In the genomic region with DNA sequence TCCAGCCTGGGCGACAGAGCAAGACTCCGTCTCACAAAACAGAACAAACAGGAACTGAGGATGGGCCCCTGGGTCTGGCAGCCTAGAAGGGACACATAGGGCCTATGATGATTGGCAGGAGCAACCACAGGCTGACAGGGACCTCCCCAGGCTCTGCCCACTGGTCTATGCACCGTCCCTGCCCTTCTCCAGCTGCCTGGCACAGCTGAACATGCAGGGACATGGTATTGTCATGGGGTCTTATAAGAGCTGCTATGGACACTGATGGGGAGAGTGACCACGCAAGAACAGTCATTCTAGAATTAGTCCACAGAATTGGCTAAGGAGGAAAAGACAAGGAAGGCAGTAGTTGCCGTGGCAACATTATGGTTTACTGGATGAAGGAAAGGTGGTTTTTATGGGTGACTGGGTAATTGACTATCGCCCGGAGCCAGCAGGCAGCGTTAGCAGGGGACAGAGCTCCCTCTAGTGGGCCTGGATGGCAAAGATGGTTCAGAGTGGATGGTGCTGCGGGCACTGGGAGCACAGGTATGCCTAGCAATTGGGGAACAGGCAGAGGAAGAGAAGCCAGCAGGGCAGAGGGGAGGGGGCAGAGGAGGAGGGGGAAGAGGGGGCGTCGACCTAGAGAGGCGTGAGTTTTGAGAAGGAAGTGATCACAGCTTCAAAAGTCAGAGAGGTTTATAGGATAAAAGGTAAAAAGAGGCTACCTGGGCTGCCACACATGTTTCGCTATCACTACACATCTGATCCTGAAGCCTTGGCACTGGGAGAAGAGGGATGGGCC, we compare ENCODE assay signal across 8 cellular contexts. TPM values are rescaled to one million over a fixed set of nuclear protein-coding genes. Genes with fewer than 3 reads are reported as not detected.
DNase-seq lines count a peak whose midpoint lies in the region; ATAC-seq and TF ChIP-seq lines count a peak whose summit lies in the region.

No MANE protein-coding gene starts in this region.

- H4K20me1 ChIP-seq in neural cell (ENCODE audit: insufficient read depth): no peaks in the 10 kb centered on the region

- peaks cover 8% of the 10 kb centered on the region for H3K4me1 Mint-ChIP-seq in CD8-positive, alpha-beta T cell (ENCODE audit: low read depth)

- peak; percentile 75 to 86 (median 80) for DNase-seq in CD8-positive, alpha-beta T cell
- peak; percentile 78 to 93 for DNase-seq in Kasumi-1 (lab: John Stamatoyannopoulos, UW)
- peak; percentile 29 for DNase-seq in OCI-M2 (lab: John Stamatoyannopoulos, UW; ENCODE audit: unreplicated experiment)
- peak; percentile 92 for DNase-seq in activated CD8-positive, alpha-beta memory T cell treated with anti-CD3 and anti-CD28 coated beads, Interleukin-2, amount 50 U/mL, for 48 hours
- DNase-seq in esophagus squamous epithelium (lab: John Stamatoyannopoulos, UW): no peak
- DNase-seq in stomach: peak; percentile 88

- TF ChIP-seq EP300 in neural cell (conservative IDR thresholded peaks at IDR 0.05; ENCODE audit: poor library complexity, severe bottlenecking) (peak; percentile 56), stomach (IDR thresholded peaks at IDR 0.05) (no peak)

- H3K27ac Mint-ChIP-seq in CD8-positive, alpha-beta T cell: no peak overlapping the region

- intact Hi-C loops in CD8-positive, alpha-beta T cell (cut with DNase I, micrococcal nuclease): loop anchor here (1.0 to 5.0 kb wide), 3 partner anchors 110 to 181 kb away; a partner anchor contains a TSS
- intact Hi-C loops in esophagus squamous epithelium (cut with DNase I): no loop called here
- intact Hi-C loops in stomach (cut with DNase I; ENCODE audit: low total_unique reads): no loop called here

- H3K36me3 ChIP-seq in CD8-positive, alpha-beta T cell (ENCODE audit: insufficient read depth, low read length): no peaks in the 10 kb centered on the region
- H3K36me3 ChIP-seq in esophagus squamous epithelium (no peaks in the 10 kb centered on the region), neural cell (ENCODE audit: insufficient read depth, low read length) (no peaks in the 10 kb centered on the region), stomach (no peaks in the 10 kb centered on the region)

- POLR2A ChIA-PET in CD8-positive, alpha-beta T cell (lab: Charles Lee): interaction anchor here (1.1 to 1.2 kb wide), 2 partner anchors 188 to 202 kb away, joined by 4 to 5 read pairs; a partner anchor contains a TSS

- peaks cover 5% of the 10 kb centered on the region for H3K27me3 Mint-ChIP-seq in CD8-positive, alpha-beta T cell (ENCODE audit: low read depth)

- no peak overlapping the region for H3K27ac ChIP-seq in CD8-positive, alpha-beta T cell (ENCODE audit: low read depth, low read length)
- H3K27ac ChIP-seq in esophagus squamous epithelium: no peak overlapping the region
- peak overlapping the region; percentile 40 for H3K27ac ChIP-seq in neural cell (ENCODE audit: low read length)
- no peak overlapping the region for H3K27ac ChIP-seq in stomach

- H3F3A ChIP-seq in neural cell (ENCODE audit: insufficient read depth, low read length, poor library complexity, severe bottlenecking): no peaks in the 10 kb centered on the region

- WGBS in esophagus squamous epithelium, 2 donors: 20 to 24% methylated on average over 13 of the region's 13 CpGs
- WGBS in stomach, 5 donors: 11 to 23% (median 22%) methylated on average over 10 to 13 of the region's 13 CpGs

- TF ChIP-seq RAD21 in neural cell (conservative IDR thresholded peaks at IDR 0.05): peak; percentile 89

- peak; percentile 80 for TF ChIP-seq CTCF in CD8-positive, alpha-beta T cell (IDR thresholded peaks at IDR 0.05)
- TF ChIP-seq CTCF in esophagus squamous epithelium (IDR thresholded peaks at IDR 0.05) (peak; percentile 54 to 85 (median 76)), neural cell (IDR thresholded peaks at IDR 0.05; ENCODE audit: poor library complexity, severe bottlenecking) (peak; percentile 94), stomach (IDR thresholded peaks at IDR 0.05) (peak in 5 of 7 experiments; percentile 71 to 81 (median 73))

- no peak overlapping the region for H3K4me2 ChIP-seq in neural cell (ENCODE audit: low read length)

- no peaks in the 10 kb centered on the region for H3K27me3 ChIP-seq in CD8-positive, alpha-beta T cell (ENCODE audit: insufficient read depth, low read length)
- peaks cover 0 to 10% (median 0%) of the 10 kb centered on the region in 4 donors for H3K27me3 ChIP-seq in esophagus squamous epithelium
- H3K27me3 ChIP-seq in neural cell (ENCODE audit: insufficient read depth, low read depth, low read length): no peaks in the 10 kb centered on the region
- peaks cover 0 to 16% (median 0%) of the 10 kb centered on the region in 3 donors for H3K27me3 ChIP-seq in stomach

- H3K4me3 ChIP-seq in CD8-positive, alpha-beta T cell (ENCODE audit: low read depth, low read length): no peak overlapping the region
- H3K4me3 ChIP-seq in esophagus squamous epithelium: no peak overlapping the region
- no peak overlapping the region for H3K4me3 ChIP-seq in neural cell (ENCODE audit: low read length)
- H3K4me3 ChIP-seq in stomach: no peak overlapping the region

- no peaks in the 10 kb centered on the region for H3K9me2 ChIP-seq in neural cell (ENCODE audit: insufficient read depth, low read length)

- CTCF ChIA-PET in CD8-positive, alpha-beta T cell (lab: Charles Lee): interaction anchor here (0.9 to 2.0 kb wide), 22 partner anchors 9 to 1048 kb away, joined by 3 to 12 read pairs (median 5); a partner anchor contains a TSS

- no peaks in the 10 kb centered on the region for H3K4me1 ChIP-seq in CD8-positive, alpha-beta T cell (ENCODE audit: insufficient read depth, low read length)
- peaks cover 0 to 7% (median 0%) of the 10 kb centered on the region in 3 donors for H3K4me1 ChIP-seq in esophagus squamous epithelium
- H3K4me1 ChIP-seq in stomach: peaks cover 0 to 6% (median 3%) of the 10 kb centered on the region in 4 donors

- TF ChIP-seq POLR2A in esophagus squamous epithelium (IDR thresholded peaks at IDR 0.05) (no peak), stomach (IDR thresholded peaks at IDR 0.05) (no peak)

- H3K79me2 ChIP-seq in neural cell (replicated peaks; ENCODE audit: insufficient read depth, low read length): no peaks in the 10 kb centered on the region

- no peaks in the 10 kb centered on the region for H3K9me3 Mint-ChIP-seq in CD8-positive, alpha-beta T cell

- H3K4me3 Mint-ChIP-seq in CD8-positive, alpha-beta T cell: no peak overlapping the region

- no peaks in the 10 kb centered on the region for H3K9me3 ChIP-seq in CD8-positive, alpha-beta T cell (ENCODE audit: low read length)
- H3K9me3 ChIP-seq in esophagus squamous epithelium (no peaks in the 10 kb centered on the region), neural cell (ENCODE audit: low read length) (no peaks in the 10 kb centered on the region), stomach (no peaks in the 10 kb centered on the region)

- no peaks in the 10 kb centered on the region for H3K36me3 Mint-ChIP-seq in CD8-positive, alpha-beta T cell

- H2AFZ ChIP-seq in neural cell (ENCODE audit: low read depth, low read length): peak overlapping the region; percentile 17

- no peak overlapping the region for H3K9ac ChIP-seq in neural cell (ENCODE audit: low read length)

- peak; percentile 98 for ATAC-seq in CD8-positive, alpha-beta T cell
- ATAC-seq in GM21367 (IDR thresholded peaks at IDR 0.05; ENCODE audit: unreplicated experiment): peak; percentile 57

TF ChIP-seq in neural cell, 6 proteins besides CTCF, POLR2A, EP300 and RAD21 (continues in another document):
- TF ChIP-seq EZH2 (IDR thresholded peaks at IDR 0.05; ENCODE audit: borderline replicate concordance, insufficient read depth, low read length, poor library complexity, severe bottlenecking) (no peak), MXI1 (conservative IDR thresholded peaks at IDR 0.05; ENCODE audit: poor library complexity, severe bottlenecking) (peak; percentile 41), POLR2AphosphoS5 (IDR thresholded peaks at IDR 0.05) (peak; percentile 18), TAF1 (IDR thresholded peaks at IDR 0.05; ENCODE audit: low read depth) (no peak)
- TF ChIP-seq, protein P1, sequence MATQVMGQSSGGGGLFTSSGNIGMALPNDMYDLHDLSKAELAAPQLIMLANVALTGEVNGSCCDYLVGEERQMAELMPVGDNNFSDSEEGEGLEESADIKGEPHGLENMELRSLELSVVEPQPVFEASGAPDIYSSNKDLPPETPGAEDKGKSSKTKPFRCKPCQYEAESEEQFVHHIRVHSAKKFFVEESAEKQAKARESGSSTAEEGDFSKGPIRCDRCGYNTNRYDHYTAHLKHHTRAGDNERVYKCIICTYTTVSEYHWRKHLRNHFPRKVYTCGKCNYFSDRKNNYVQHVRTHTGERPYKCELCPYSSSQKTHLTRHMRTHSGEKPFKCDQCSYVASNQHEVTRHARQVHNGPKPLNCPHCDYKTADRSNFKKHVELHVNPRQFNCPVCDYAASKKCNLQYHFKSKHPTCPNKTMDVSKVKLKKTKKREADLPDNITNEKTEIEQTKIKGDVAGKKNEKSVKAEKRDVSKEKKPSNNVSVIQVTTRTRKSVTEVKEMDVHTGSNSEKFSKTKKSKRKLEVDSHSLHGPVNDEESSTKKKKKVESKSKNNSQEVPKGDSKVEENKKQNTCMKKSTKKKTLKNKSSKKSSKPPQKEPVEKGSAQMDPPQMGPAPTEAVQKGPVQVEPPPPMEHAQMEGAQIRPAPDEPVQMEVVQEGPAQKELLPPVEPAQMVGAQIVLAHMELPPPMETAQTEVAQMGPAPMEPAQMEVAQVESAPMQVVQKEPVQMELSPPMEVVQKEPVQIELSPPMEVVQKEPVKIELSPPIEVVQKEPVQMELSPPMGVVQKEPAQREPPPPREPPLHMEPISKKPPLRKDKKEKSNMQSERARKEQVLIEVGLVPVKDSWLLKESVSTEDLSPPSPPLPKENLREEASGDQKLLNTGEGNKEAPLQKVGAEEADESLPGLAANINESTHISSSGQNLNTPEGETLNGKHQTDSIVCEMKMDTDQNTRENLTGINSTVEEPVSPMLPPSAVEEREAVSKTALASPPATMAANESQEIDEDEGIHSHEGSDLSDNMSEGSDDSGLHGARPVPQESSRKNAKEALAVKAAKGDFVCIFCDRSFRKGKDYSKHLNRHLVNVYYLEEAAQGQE (IDR thresholded peaks at IDR 0.05; ENCODE audit: borderline replicate concordance): no peak

RNA-seq across cellular contexts. Expression of a gene that starts 7.8 kb away (rescaled TPM):
- 10 to 100 TPM; 24.0 to 26.0 TPM for total RNA-seq in CD8-positive, alpha-beta T cell
- total RNA-seq in esophagus squamous epithelium (10 to 100 TPM; 12.1 to 19.6 (median 13.6) TPM), stomach (10 to 100 TPM; 13.6 to 41.1 (median 24.6) TPM)
- polyA plus RNA-seq in neural cell (0.01 and 0.12 TPM in 2 replicates), stomach (1 to 10 TPM; 7.5 to 9.8 (median 8.3) TPM)
- polyA minus RNA-seq in neural cell: under 0.01 and 0.35 TPM in 2 replicates

RNA-seq across cellular contexts. Expression of a gene that starts 49.4 kb away (rescaled TPM):
- total RNA-seq in CD8-positive, alpha-beta T cell: under 1 TPM; 0.14 to 0.24 TPM
- total RNA-seq in esophagus squamous epithelium: 1 to 10 TPM; 1.1 to 4.8 (median 3.1) TPM
- 0.12 TPM in 1 of 2 replicates, not detected in the other for polyA plus RNA-seq in neural cell
- 0.23 TPM in 1 of 2 replicates, not detected in the other for polyA minus RNA-seq in neural cell
- 10 to 100 TPM in 2 of 5 donors, 1 to 10 TPM in 2, under 1 TPM in 1; 0.58 to 25.0 (median 8.4) TPM for total RNA-seq in stomach
- 10 to 100 TPM in 1 of 3 donors, 1 to 10 TPM in 2; 3.2 to 13.6 (median 4.1) TPM for polyA plus RNA-seq in stomach

RNA-seq across cellular contexts. Expression of a gene that starts 57.6 kb away (rescaled TPM):
- total RNA-seq in CD8-positive, alpha-beta T cell: not detected
- total RNA-seq in esophagus squamous epithelium: not detected
- polyA plus RNA-seq in neural cell: not detected in 2 replicates
- not detected in 2 replicates for polyA minus RNA-seq in neural cell
- under 1 TPM in 1 of 5 donors, not detected in 4; 0.73 TPM for total RNA-seq in stomach
- polyA plus RNA-seq in stomach: not detected

Comparison
In these comparisons a context has a peak if more than half of its experiments do, and no peak if none do; other contexts are left out.
1. intact Hi-C loops: an anchor here in CD8-positive, alpha-beta T cell (1.0 to 5.0 kb wide); none called in esophagus squamous epithelium and stomach.